Comparison of ENCODE assay signal across 8 cellular contexts in the genomic region with DNA sequence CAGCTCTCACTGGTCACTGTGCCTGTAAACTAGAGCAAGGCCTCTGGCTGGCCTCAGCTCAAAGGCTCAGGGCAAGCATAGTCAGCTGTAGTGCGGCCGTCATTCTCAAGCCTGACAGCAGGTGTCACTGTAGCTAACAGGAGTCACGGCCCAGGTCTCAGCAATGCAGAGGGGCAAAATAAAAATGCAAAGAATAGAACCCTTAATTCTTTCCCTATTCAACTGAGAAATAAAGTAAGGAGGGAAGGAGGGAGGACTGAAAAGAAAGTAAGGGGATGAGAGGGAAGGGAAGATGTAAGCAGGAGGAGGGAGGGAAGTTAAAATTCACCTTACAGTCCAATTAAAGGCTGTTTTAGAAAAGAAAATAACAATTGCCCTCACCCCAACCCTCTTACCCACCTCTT.
DNase-seq lines count a peak whose midpoint lies in the region; ATAC-seq and TF ChIP-seq lines count a peak whose summit lies in the region.
"Had no signal": no experiment of that assay in that cellular context is flagged by ENCODE, and none has a peak within 500 bp of the region (broad histone marks: within the 10 kb centered on the region; RNA-seq: fewer than 3 reads in every experiment).

No MANE protein-coding gene starts in this region.

- no peak overlapping the region for H3K4me3 Mint-ChIP-seq in activated naive CD8-positive, alpha-beta T cell treated with anti-CD3 and anti-CD28 coated beads for 36 hours
- H3K4me3 Mint-ChIP-seq: stimulated activated naive CD8-positive, alpha-beta T cell treated with anti-CD3 and anti-CD28 coated beads, Interleukin-15, Interleukin-2, amounts not matched to agents 100 ng/mL and 50 ng/mL, for 24 hours had no signal

- no peaks in the 10 kb centered on the region for H3K9me3 ChIP-seq in Loucy (ENCODE audit: insufficient read depth, low read depth, low read length)

- H3K36me3 Mint-ChIP-seq in activated naive CD8-positive, alpha-beta T cell treated with anti-CD3 and anti-CD28 coated beads for 36 hours: peaks cover 3% of the 10 kb centered on the region

- H3K36me3 ChIP-seq in Loucy (ENCODE audit: insufficient read depth, low read length): peaks cover 49% of the 10 kb centered on the region; the same call in 1 of the 2 replicates

- no peak for ATAC-seq in HG03095 (IDR thresholded peaks at IDR 0.05; ENCODE audit: unreplicated experiment)

- no peaks in the 10 kb centered on the region for H3K9me2 ChIP-seq in Loucy (replicated peaks; ENCODE audit: low read depth, low read length)

- DNase-seq in GM12864 (ENCODE audit: low read depth) (peak; percentile 26), SW480 (ENCODE audit: low spot score) (peak; percentile 27), cardiac septum (ENCODE audit: low spot score) (peak; percentile 92), putamen (ENCODE audit: low spot score) (peak; percentile 81)
- DNase-seq in activated naive CD8-positive, alpha-beta T cell treated with anti-CD3 and anti-CD28 coated beads for 36 hours: peak; percentile 69

- no peak overlapping the region for H2AFZ ChIP-seq in Loucy (ENCODE audit: low read length)

- peaks cover 15% of the 10 kb centered on the region for H3K4me1 ChIP-seq in Loucy (ENCODE audit: insufficient read depth, low read length, poor library complexity, severe bottlenecking)

- H3F3A ChIP-seq in Loucy (ENCODE audit: low read depth): no peaks in the 10 kb centered on the region

- H3K4me3 ChIP-seq in GM12864 (ENCODE audit: low read depth, low read length) (no peak overlapping the region), Loucy (ENCODE audit: low read length, poor library complexity, severe bottlenecking) (no peak overlapping the region)

- no peaks in the 10 kb centered on the region for H3K27me3 ChIP-seq in Loucy (ENCODE audit: insufficient read depth, low read length, poor library complexity, severe bottlenecking)

- peaks cover 22% of the 10 kb centered on the region for H3K4me1 Mint-ChIP-seq in activated naive CD8-positive, alpha-beta T cell treated with anti-CD3 and anti-CD28 coated beads for 36 hours

- no peaks in the 10 kb centered on the region for H3K27me3 Mint-ChIP-seq in activated naive CD8-positive, alpha-beta T cell treated with anti-CD3 and anti-CD28 coated beads for 36 hours
- H3K27me3 Mint-ChIP-seq: stimulated activated naive CD8-positive, alpha-beta T cell treated with anti-CD3 and anti-CD28 coated beads, Interleukin-15, Interleukin-2, amounts not matched to agents 100 ng/mL and 50 ng/mL, for 24 hours had no signal

- intact Hi-C loops in cardiac septum (cut with DNase I): loop anchor here (2.0 to 5.0 kb wide), 2 partner anchors 114 to 276 kb away; no protein-coding TSS in a partner anchor

- no peaks in the 10 kb centered on the region for H4K20me1 ChIP-seq in Loucy (ENCODE audit: insufficient read depth, low read length, poor library complexity, severe bottlenecking)

- H3K79me2 ChIP-seq in Loucy (ENCODE audit: insufficient read depth, low read length): no peaks in the 10 kb centered on the region

- TF ChIP-seq CTCF in GM12864 (IDR thresholded peaks at IDR 0.05; ENCODE audit: low read depth, low read length, missing control alignments) (peak; percentile 90), Loucy (conservative IDR thresholded peaks at IDR 0.05; ENCODE audit: low read length) (peak; percentile 96)

- H3K4me2 ChIP-seq in Loucy (ENCODE audit: low read depth, low read length, poor library complexity, severe bottlenecking): no peak overlapping the region

- no peak overlapping the region for H3K9ac ChIP-seq in Loucy (ENCODE audit: low read depth, low read length, poor library complexity, severe bottlenecking)

- H3K9me3 Mint-ChIP-seq in activated naive CD8-positive, alpha-beta T cell treated with anti-CD3 and anti-CD28 coated beads for 36 hours: no peaks in the 10 kb centered on the region
- H3K9me3 Mint-ChIP-seq: stimulated activated naive CD8-positive, alpha-beta T cell treated with anti-CD3 and anti-CD28 coated beads, Interleukin-15, Interleukin-2, amounts not matched to agents 100 ng/mL and 50 ng/mL, for 24 hours had no signal

- no peak overlapping the region for H3K27ac Mint-ChIP-seq in activated naive CD8-positive, alpha-beta T cell treated with anti-CD3 and anti-CD28 coated beads for 36 hours
- H3K27ac Mint-ChIP-seq: stimulated activated naive CD8-positive, alpha-beta T cell treated with anti-CD3 and anti-CD28 coated beads, Interleukin-15, Interleukin-2, amounts not matched to agents 100 ng/mL and 50 ng/mL, for 24 hours had no signal

Comparison
In these comparisons a context has a peak if more than half of its experiments do, and no peak if none do; other contexts are left out.
1. DNase-seq: peak in every context shown above with its lines; median percentile 92 in cardiac septum; 81 in putamen; 69 in activated naive CD8-positive, alpha-beta T cell treated with anti-CD3 and anti-CD28 coated beads for 36 hours; 27 in SW480; 26 in GM12864.